Comparison of ENCODE assay signal across 8 cellular contexts in the genomic region with DNA sequence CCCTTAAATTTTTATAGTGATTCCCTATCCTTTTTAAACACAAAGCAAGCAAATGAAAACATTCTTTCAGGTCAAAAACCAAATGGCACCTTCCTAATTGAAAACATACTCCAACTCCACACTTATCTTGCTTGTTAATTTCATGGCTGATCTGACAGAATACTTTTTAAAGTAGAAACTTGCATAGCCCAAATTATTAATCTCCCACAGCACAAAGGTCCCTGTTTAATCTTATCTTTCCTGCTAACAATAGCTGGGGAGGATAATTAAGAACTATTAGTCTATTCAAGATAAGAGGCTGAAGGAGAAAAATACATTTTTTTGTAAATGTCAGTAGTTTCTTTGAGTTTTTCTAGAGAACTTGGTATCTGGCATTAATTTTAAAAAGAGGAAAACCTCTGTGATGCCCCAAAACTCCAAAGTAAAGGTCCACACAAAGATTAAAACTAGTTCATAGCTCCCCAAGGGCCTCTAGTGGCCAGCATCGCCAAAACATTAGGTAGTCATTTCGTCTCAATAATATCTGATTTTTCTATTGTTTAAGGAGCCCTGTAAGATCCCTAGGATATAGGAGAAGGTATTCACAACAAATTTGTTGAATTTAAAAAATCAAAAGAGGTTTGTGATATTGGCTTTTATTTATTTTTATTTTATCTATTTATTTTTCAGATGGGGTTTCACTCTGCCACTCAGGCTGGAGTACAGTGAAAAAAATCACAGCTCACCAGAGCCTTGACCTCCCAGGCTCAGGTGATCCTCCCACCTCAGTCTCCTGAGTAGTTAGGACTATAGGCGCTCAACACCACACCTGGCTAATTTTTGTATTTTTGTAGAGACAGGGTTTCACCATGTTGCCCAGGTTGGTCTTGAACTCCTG. TPM values are rescaled to one million over a fixed set of nuclear protein-coding genes. Genes with fewer than 3 reads are reported as not detected.
A peak's percentile ranks its signal among the peaks of the same experiment; 100 is the strongest.
DNase-seq lines count a peak whose midpoint lies in the region; ATAC-seq, FAIRE-seq and TF ChIP-seq lines count a peak whose summit lies in the region.

No MANE protein-coding gene starts in this region.

- no peaks in the 10 kb centered on the region for H3K4me1 ChIP-seq in CD8-positive, alpha-beta memory T cell (ENCODE audit: insufficient read depth, low read length)

- ATAC-seq in stimulated activated naive CD8-positive, alpha-beta T cell treated with anti-CD3 and anti-CD28 coated beads, Interleukin-15, Interleukin-2, amounts not matched to agents 100 U/mL and 50 U/mL, for 24 hours, result no peak
- no peak for ATAC-seq in GM18858 (IDR thresholded peaks at IDR 0.05; ENCODE audit: unreplicated experiment)

- H3K27ac ChIP-seq in CD8-positive, alpha-beta memory T cell (ENCODE audit: low read depth, low read length), result no peak overlapping the region

- no peak overlapping the region for H3K27ac Mint-ChIP-seq in CD8-positive, alpha-beta memory T cell

- FAIRE-seq in H54 (lab: Jason Lieb, UNC), result no peak

- H3K4me3 ChIP-seq in CD8-positive, alpha-beta memory T cell (ENCODE audit: low read length), result no peak overlapping the region

- peaks cover 0 to 6% (median 3%) of the 10 kb centered on the region in 3 donors for H3K4me1 Mint-ChIP-seq in CD8-positive, alpha-beta memory T cell

- in situ Hi-C loops in T47D (cut with HindIII; ENCODE audit: low pct_unique_long_range_greater_than_20kb, low sequenced_read_pairs), result no loop called here

- DNase-seq in CD8-positive, alpha-beta memory T cell, result peak in 4 of 5 donors; percentile 13 to 58 (median 24)
- peak; percentile 26 for DNase-seq in H54 (ENCODE audit: insufficient read length, low spot score)
- DNase-seq in SK-N-DZ (ENCODE audit: low spot score), result peak; percentile 29
- peak; percentile 57 to 72 for DNase-seq in T47D (ENCODE audit: low read depth in 1 of 2, low spot score in 1 of 2)
- DNase-seq in kidney tubule cell (ENCODE audit: low spot score), result peak; percentile 55
- DNase-seq in stimulated activated naive CD8-positive, alpha-beta T cell treated with anti-CD3 and anti-CD28 coated beads, Interleukin-15, Interleukin-2, amounts not matched to agents 100 U/mL and 50 U/mL, for 24 hours, result peak; percentile 37
- no peak for DNase-seq in GOT3 (lab: John Stamatoyannopoulos, UW)

- H3K9me3 ChIP-seq in CD8-positive, alpha-beta memory T cell (ENCODE audit: low read length), result no peaks in the 10 kb centered on the region

- TF ChIP-seq POLR2A in H54 (IDR thresholded peaks at IDR 0.05; ENCODE audit: low read depth, low read length), result no peak

- POLR2A ChIA-PET in CD8-positive, alpha-beta memory T cell (lab: Charles Lee), result interaction anchor here (0.7 to 1.0 kb wide), 2 partner anchors 235 to 280 kb away, joined by 3 read pairs; no protein-coding TSS in a partner anchor

- no peaks in the 10 kb centered on the region for H3K36me3 Mint-ChIP-seq in CD8-positive, alpha-beta memory T cell

- no peaks in the 10 kb centered on the region for H3K27me3 Mint-ChIP-seq in CD8-positive, alpha-beta memory T cell

- no peaks in the 10 kb centered on the region for H3K9me3 Mint-ChIP-seq in CD8-positive, alpha-beta memory T cell

- CTCF ChIA-PET in CD8-positive, alpha-beta memory T cell (lab: Charles Lee), result interaction anchor here (0.8 to 2.6 kb wide), 18 partner anchors 14 to 627 kb away, joined by 3 to 11 read pairs (median 5); a partner anchor contains a TSS

- H3K36me3 ChIP-seq in CD8-positive, alpha-beta memory T cell (ENCODE audit: insufficient read depth, low read length), result no peaks in the 10 kb centered on the region

- no peak overlapping the region for H3K4me3 Mint-ChIP-seq in CD8-positive, alpha-beta memory T cell

- no peaks in the 10 kb centered on the region for H3K27me3 ChIP-seq in CD8-positive, alpha-beta memory T cell (ENCODE audit: insufficient read depth, low read length, poor library complexity, severe bottlenecking)

RNA-seq across cellular contexts. Expression of a gene that starts 14.7 kb away (rescaled TPM):
- 1 to 10 TPM in 1 of 2 experiments, under 1 TPM in 1; 0.96 to 1.2 TPM for total RNA-seq in CD8-positive, alpha-beta memory T cell
- polyA plus RNA-seq in CD8-positive, alpha-beta memory T cell, result 0.47 TPM
- 0.90 and 1.8 TPM in 2 replicates for polyA plus RNA-seq in SK-N-DZ (2014; cell fraction: cytosol; rRNA removed)
- 2.2 and 2.4 TPM in 2 replicates for polyA plus RNA-seq in SK-N-DZ (2014; cell fraction: nucleus; rRNA removed)

RNA-seq across cellular contexts. Expression of a gene that starts 15.0 kb away (rescaled TPM):
- 10 to 100 TPM; 43.3 to 45.5 TPM for total RNA-seq in CD8-positive, alpha-beta memory T cell
- polyA plus RNA-seq in CD8-positive, alpha-beta memory T cell, result 20.0 TPM
- polyA plus RNA-seq in SK-N-DZ (2014; cell fraction: cytosol; rRNA removed), result 25.5 and 30.1 TPM in 2 replicates
- polyA plus RNA-seq in SK-N-DZ (2014; cell fraction: nucleus; rRNA removed), result 27.5 and 32.7 TPM in 2 replicates

RNA-seq across cellular contexts. Expression of a gene that starts 15.0 kb away (rescaled TPM):
- total RNA-seq in CD8-positive, alpha-beta memory T cell, result 10 to 100 TPM; 28.5 to 30.4 TPM
- polyA plus RNA-seq in CD8-positive, alpha-beta memory T cell, result 8.7 TPM
- polyA plus RNA-seq in SK-N-DZ (2014; cell fraction: cytosol; rRNA removed), result 13.6 and 18.5 TPM in 2 replicates
- polyA plus RNA-seq in SK-N-DZ (2014; cell fraction: nucleus; rRNA removed), result 10.4 and 10.7 TPM in 2 replicates

RNA-seq across cellular contexts. Expression of a gene that starts 48.4 kb away (rescaled TPM):
- 100 to 1,000 TPM; 138 to 143 TPM for total RNA-seq in CD8-positive, alpha-beta memory T cell
- 316 TPM for polyA plus RNA-seq in CD8-positive, alpha-beta memory T cell
- polyA plus RNA-seq in SK-N-DZ (2014; cell fraction: cytosol; rRNA removed), result 31.5 and 32.5 TPM in 2 replicates
- 22.0 and 25.5 TPM in 2 replicates for polyA plus RNA-seq in SK-N-DZ (2014; cell fraction: nucleus; rRNA removed)

RNA-seq across cellular contexts. Expression of a gene that starts 55.5 kb away (rescaled TPM):
- 10 to 100 TPM; 30.8 to 35.8 TPM for total RNA-seq in CD8-positive, alpha-beta memory T cell
- 3.4 TPM for polyA plus RNA-seq in CD8-positive, alpha-beta memory T cell
- polyA plus RNA-seq in SK-N-DZ (2014; cell fraction: cytosol; rRNA removed), result 25.0 and 27.8 TPM in 2 replicates
- 21.2 and 23.3 TPM in 2 replicates for polyA plus RNA-seq in SK-N-DZ (2014; cell fraction: nucleus; rRNA removed)
